ENCODE assay signal across 15 cellular contexts in the genomic region with DNA sequence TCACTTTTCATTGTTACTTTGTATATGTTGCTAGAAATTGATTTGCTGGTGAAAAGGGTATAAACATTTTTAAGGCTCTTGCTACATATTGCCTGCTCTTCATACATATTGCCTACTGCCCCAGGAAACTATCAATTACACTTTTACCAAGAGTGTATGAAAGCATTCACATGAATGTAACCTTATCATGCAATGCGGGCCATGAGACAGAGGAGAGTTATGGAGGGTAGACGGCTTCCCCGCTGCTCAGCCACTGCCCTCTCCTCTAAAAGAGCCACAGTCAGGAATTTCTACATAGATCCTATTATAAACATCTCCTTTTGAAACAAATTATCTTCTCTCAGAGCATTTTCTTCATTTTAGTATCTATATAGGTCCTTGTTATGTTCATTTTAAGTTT.
DNase-seq lines count a peak whose midpoint lies in the region; ATAC-seq and TF ChIP-seq lines count a peak whose summit lies in the region.
"Had no signal": no experiment of that assay in that cellular context is flagged by ENCODE, and none has a peak within 500 bp of the region (broad histone marks: within the 10 kb centered on the region; RNA-seq: fewer than 3 reads in every experiment).

No MANE protein-coding gene starts in this region.

- peak; percentile 31 for ATAC-seq in left ventricle myocardium superior
- no peak for ATAC-seq in heart left ventricle
- no peak for ATAC-seq in HG02885 (IDR thresholded peaks at IDR 0.05; ENCODE audit: poor library complexity, unreplicated experiment)
- ATAC-seq: CD8-positive, alpha-beta T cell; HCT116 had no signal

- H3K4me3 ChIP-seq in heart left ventricle (no peak overlapping the region), trophoblast cell (ENCODE audit: low read depth, low read length) (no peak overlapping the region), uterus (no peak overlapping the region)
- H3K4me3 ChIP-seq: BLaER1 treated with 17β-estradiol and CSF1 and Interleukin-3, amounts not matched to agents 10 nM and 100 nM had no signal

- H3K9ac ChIP-seq in trophoblast cell (ENCODE audit: low read length): no peak overlapping the region
- H3K9ac ChIP-seq: BLaER1 treated with 17β-estradiol and CSF1 and Interleukin-3, amounts not matched to agents 10 nM and 100 nM had no signal

- DNase-seq in left ventricle myocardium superior: no peak
- no peak for DNase-seq in heart left ventricle
- DNase-seq in trophoblast cell: peak; percentile 9 to 53
- no peak for DNase-seq in uterus
- no peak for DNase-seq in NCI-H2029 treated with DMSO at 0.1 percent for 48 hours (lab: John Stamatoyannopoulos, UW)
- DNase-seq: Calu3; CD8-positive, alpha-beta T cell; DMS79 treated with DMSO at 0.1 percent for 48 hours; GF-D8; GOT3; H7; HFFc6 had no signal

- H3K79me2 ChIP-seq in trophoblast cell (ENCODE audit: control insufficient read depth, insufficient read depth, low read length, poor library complexity): no peaks in the 10 kb centered on the region

- H3K18ac ChIP-seq in trophoblast cell (ENCODE audit: low read length): no peak overlapping the region

- no peak overlapping the region for H3K4ac ChIP-seq in trophoblast cell (ENCODE audit: low read depth, low read length)

- H3K4me2 ChIP-seq in trophoblast cell (ENCODE audit: low read length): no peak overlapping the region
- H3K4me2 ChIP-seq: BLaER1 treated with 17β-estradiol and CSF1 and Interleukin-3, amounts not matched to agents 10 nM and 100 nM had no signal

- no peak overlapping the region for H3K14ac ChIP-seq in trophoblast cell (ENCODE audit: low read length)

- intact Hi-C loops in left ventricle myocardium superior (cut with micrococcal nuclease): no loop called here
- intact Hi-C loops in heart left ventricle (cut with DNase I): no loop called here
- intact Hi-C loops in uterus (cut with DNase I; ENCODE audit: low total_unique reads): no loop called here

- TF ChIP-seq POLR2A in heart left ventricle (IDR thresholded peaks at IDR 0.05) (no peak), uterus (IDR thresholded peaks at IDR 0.05) (no peak)

- H3K23ac ChIP-seq in trophoblast cell (ENCODE audit: low read length): no peak overlapping the region

- H3K79me1 ChIP-seq in trophoblast cell (ENCODE audit: low read length): no peaks in the 10 kb centered on the region

- no peak overlapping the region for H2AFZ ChIP-seq in trophoblast cell (ENCODE audit: insufficient read depth, low read length, poor library complexity)

- TF ChIP-seq CTCF in heart left ventricle (IDR thresholded peaks at IDR 0.05): no peak
- TF ChIP-seq CTCF in uterus (IDR thresholded peaks at IDR 0.05): no peak

- H4K12ac ChIP-seq in trophoblast cell (ENCODE audit: low read depth, low read length): no peak overlapping the region

- H4K8ac ChIP-seq in trophoblast cell (ENCODE audit: low read depth, low read length): no peak overlapping the region

- no peak overlapping the region for H3K27ac ChIP-seq in heart left ventricle
- no peak overlapping the region for H3K27ac ChIP-seq in trophoblast cell (ENCODE audit: low read depth, low read length)
- peak overlapping the region; percentile 46 to 54 for H3K27ac ChIP-seq in uterus
- H3K27ac ChIP-seq: BLaER1 treated with 17β-estradiol and CSF1 and Interleukin-3, amounts not matched to agents 10 nM and 100 nM had no signal

- H3K4me1 ChIP-seq in heart left ventricle (peaks cover 0 to 24% (median 3%) of the 10 kb centered on the region in 12 donors), trophoblast cell (ENCODE audit: control insufficient read depth in 1 of 2, insufficient read depth in 2 of 2, low read length in 2 of 2) (no peaks in the 10 kb centered on the region), uterus (peaks cover 0 to 20% of the 10 kb centered on the region in 2 donors)
- H3K4me1 ChIP-seq: BLaER1 treated with 17β-estradiol and CSF1 and Interleukin-3, amounts not matched to agents 10 nM and 100 nM had no signal

- H2AK5ac ChIP-seq in trophoblast cell (ENCODE audit: low read length): no peak overlapping the region

- no peak overlapping the region for H2BK5ac ChIP-seq in trophoblast cell (ENCODE audit: low read depth, low read length, poor library complexity)

- H4K91ac ChIP-seq in trophoblast cell (ENCODE audit: low read depth, low read length): no peak overlapping the region

- H3K36me3 ChIP-seq in heart left ventricle: no peaks in the 10 kb centered on the region
- no peaks in the 10 kb centered on the region for H3K36me3 ChIP-seq in trophoblast cell (ENCODE audit: control insufficient read depth in 1 of 2, insufficient read depth in 2 of 2, low read length in 2 of 2)
- H3K36me3 ChIP-seq in uterus: no peaks in the 10 kb centered on the region

- no peak overlapping the region for H2BK120ac ChIP-seq in trophoblast cell (ENCODE audit: insufficient read depth, low read length, poor library complexity)

- H3K27me3 ChIP-seq in heart left ventricle (no peaks in the 10 kb centered on the region), trophoblast cell (ENCODE audit: insufficient read depth, low read length) (no peaks in the 10 kb centered on the region), uterus (no peaks in the 10 kb centered on the region)
- H3K27me3 ChIP-seq: BLaER1 treated with 17β-estradiol and CSF1 and Interleukin-3, amounts not matched to agents 10 nM and 100 nM had no signal

- H2BK12ac ChIP-seq in trophoblast cell (ENCODE audit: low read length): no peak overlapping the region

- WGBS in heart left ventricle, 4 donors: 51 to 75% (median 66%) methylated on average over 3 of the region's 3 CpGs
- no CpG with 5 or more reads among the region's 3 CpGs for WGBS in trophoblast cell (ENCODE audit: extremely low coverage, insufficient coverage, insufficient read length)

- peaks cover 0 to 25% (median 10%) of the 10 kb centered on the region in 12 donors for H3K9me3 ChIP-seq in heart left ventricle
- H3K9me3 ChIP-seq in trophoblast cell (ENCODE audit: insufficient read depth, low read depth, low read length): no peaks in the 10 kb centered on the region
- H3K9me3 ChIP-seq in uterus: peaks cover 0 to 5% of the 10 kb centered on the region in 2 donors

Comparison
In these comparisons a context has a peak if more than half of its experiments do, and no peak if none do; other contexts are left out.
1. DNase-seq: peak in trophoblast cell (2 of 2); none in left ventricle myocardium superior (single experiment), heart left ventricle (0 of 5), uterus (0 of 2) and NCI-H2029 treated with DMSO at 0.1 percent for 48 hours (single experiment).
2. H3K27ac ChIP-seq: peak in uterus (2 of 2); none in heart left ventricle (0 of 12) and trophoblast cell (single experiment).